ENCODE assay signal across 8 cellular contexts in genomic region chr5:75512383-75513074, GRCh38. TPM values are rescaled to one million over a fixed set of nuclear protein-coding genes. Genes with fewer than 3 reads are reported as not detected.
DNase-seq lines count a peak whose midpoint lies in the region; ATAC-seq, FAIRE-seq and TF ChIP-seq lines count a peak whose summit lies in the region.

No MANE protein-coding gene starts in this region.

- no peak overlapping the region for H2AK5ac ChIP-seq in mesenchymal stem cell (ENCODE audit: low read length, severe bottlenecking)

- H3K36me3 ChIP-seq in HUES64 (ENCODE audit: insufficient read depth, low read length) (no peaks in the 10 kb centered on the region), astrocyte (ENCODE audit: insufficient read depth, low read length) (no peaks in the 10 kb centered on the region), mesenchymal stem cell (ENCODE audit: control insufficient read depth in 1 of 2, insufficient read depth in 2 of 2, low read depth in 1 of 2, low read length in 2 of 2) (peaks cover 0 to 2% of the 10 kb centered on the region in 2 experiments)

- no peaks in the 10 kb centered on the region for H3K27me3 ChIP-seq in HUES64 (ENCODE audit: insufficient read depth, low read length)
- H3K27me3 ChIP-seq in astrocyte (ENCODE audit: insufficient read depth, low read length): no peaks in the 10 kb centered on the region
- no peaks in the 10 kb centered on the region for H3K27me3 ChIP-seq in mesenchymal stem cell (ENCODE audit: control insufficient read depth in 1 of 2, insufficient read depth in 1 of 2, low read length in 2 of 2)

- peak overlapping the region; percentile 97 for H3K4me3 Mint-ChIP-seq in astrocyte (ENCODE audit: unreplicated experiment)

- no peaks in the 10 kb centered on the region for H3K9me3 ChIP-seq in HUES64 (ENCODE audit: insufficient read depth, low read depth, low read length)
- H3K9me3 ChIP-seq in astrocyte (ENCODE audit: insufficient read depth, low read depth, low read length): no peaks in the 10 kb centered on the region
- no peaks in the 10 kb centered on the region for H3K9me3 ChIP-seq in mesenchymal stem cell (ENCODE audit: control insufficient read depth, low read length)

- H3K4me3 ChIP-seq in HUES64 (ENCODE audit: low read length) (peak overlapping the region; percentile 80), astrocyte (ENCODE audit: insufficient read depth, low read depth, low read length) (peak overlapping the region; percentile 76), mesenchymal stem cell (ENCODE audit: insufficient read depth in 1 of 2, low read depth in 1 of 2, low read length in 2 of 2) (peak overlapping the region in 1 of 2 experiments; percentile 95)

- H4K8ac ChIP-seq in mesenchymal stem cell (ENCODE audit: low read length): no peak overlapping the region

- H2BK120ac ChIP-seq in mesenchymal stem cell (ENCODE audit: low read depth, low read length): no peak overlapping the region

- H3K23ac ChIP-seq in mesenchymal stem cell (ENCODE audit: low read length in 2 of 2): no peak overlapping the region

- peaks cover 22% of the 10 kb centered on the region for H3K4me1 Mint-ChIP-seq in astrocyte (ENCODE audit: low read depth, unreplicated experiment)

- no peak overlapping the region for H2BK5ac ChIP-seq in mesenchymal stem cell (ENCODE audit: low read depth, low read length, poor library complexity, severe bottlenecking)

- no peaks in the 10 kb centered on the region for H3K79me1 ChIP-seq in mesenchymal stem cell (replicated peaks; ENCODE audit: low read length, poor library complexity, severe bottlenecking)

- H2AFZ ChIP-seq in astrocyte (ENCODE audit: low read depth, low read length) (peak overlapping the region; percentile 88), mesenchymal stem cell (ENCODE audit: low read depth, low read length) (no peak overlapping the region)

- H2BK15ac ChIP-seq in mesenchymal stem cell (ENCODE audit: low read depth, poor library complexity, severe bottlenecking): no peak overlapping the region

- H4K20me1 ChIP-seq in astrocyte (ENCODE audit: insufficient read depth, low read length): peaks cover 27% of the 10 kb centered on the region

- H3K27me3 Mint-ChIP-seq in astrocyte (ENCODE audit: low read depth, unreplicated experiment): no peaks in the 10 kb centered on the region

- whole genome bisulfite sequencing in HUES64: 90% methylated on average over 15 of the region's 16 CpGs
- WGBS in mesenchymal stem cell: 90% methylated on average over 15 of the region's 16 CpGs

- no peak overlapping the region for H3K18ac ChIP-seq in mesenchymal stem cell (ENCODE audit: low read depth in 1 of 2, low read length in 2 of 2)

- H2BK12ac ChIP-seq in mesenchymal stem cell (ENCODE audit: low read length in 2 of 2): no peak overlapping the region

- no peak for FAIRE-seq in astrocyte (lab: Jason Lieb, UNC)

- H3K79me2 ChIP-seq in astrocyte (ENCODE audit: insufficient read depth, low read length): peaks cover 97% of the 10 kb centered on the region

- H3K27ac ChIP-seq in C4-2B (peak overlapping the region; percentile 90), HUES64 (ENCODE audit: low read depth, low read length) (no peak overlapping the region), astrocyte (ENCODE audit: low read depth, low read length) (peak overlapping the region; percentile 85), mesenchymal stem cell (ENCODE audit: low read length, poor library complexity, severe bottlenecking) (no peak overlapping the region)

- no peaks in the 10 kb centered on the region for H3K9me3 Mint-ChIP-seq in astrocyte (ENCODE audit: unreplicated experiment)

- H3K9ac ChIP-seq in HUES64 (ENCODE audit: low read depth, low read length) (peak overlapping the region; percentile 61; the same call in 1 of the 2 replicates), astrocyte (ENCODE audit: low read length) (peak overlapping the region; percentile 86), mesenchymal stem cell (ENCODE audit: low read length) (peak overlapping the region; percentile 96)

- H3K4me1 ChIP-seq in HUES64 (ENCODE audit: insufficient read depth, low read length) (peaks cover 10% of the 10 kb centered on the region), astrocyte (ENCODE audit: insufficient read depth, low read length) (no peaks in the 10 kb centered on the region), mesenchymal stem cell (ENCODE audit: control insufficient read depth, insufficient read depth, low read depth, low read length) (peaks cover 3% of the 10 kb centered on the region)

- no peaks in the 10 kb centered on the region for H3K36me3 Mint-ChIP-seq in astrocyte (ENCODE audit: low read depth, unreplicated experiment)

- H4K91ac ChIP-seq in mesenchymal stem cell (ENCODE audit: low read length): no peak overlapping the region

- no peak overlapping the region for H3K4ac ChIP-seq in mesenchymal stem cell (ENCODE audit: low read depth in 1 of 2, low read length in 2 of 2)

- ATAC-seq in HG03442 (IDR thresholded peaks at IDR 0.05; ENCODE audit: unreplicated experiment) (no peak), GM18519 (IDR thresholded peaks at IDR 0.05; ENCODE audit: low FRiP score, unreplicated experiment) (no peak)

- H3K4me2 ChIP-seq in astrocyte (ENCODE audit: low read length) (peak overlapping the region; percentile 86), mesenchymal stem cell (ENCODE audit: low read length, poor library complexity, severe bottlenecking) (peak overlapping the region; percentile 68)

- H3K27ac Mint-ChIP-seq in astrocyte (ENCODE audit: unreplicated experiment): peak overlapping the region; percentile 96

- DNase-seq in astrocyte (ENCODE audit: low read depth) (no peak), mesenchymal stem cell (no peak), iPS-NIHi11 (ENCODE audit: low spot score) (no peak), SK-N-DZ (ENCODE audit: low spot score) (no peak)

- TF ChIP-seq CTCF in C4-2B (conservative IDR thresholded peaks at IDR 0.05): no peak
- TF ChIP-seq CTCF in astrocyte (IDR thresholded peaks at IDR 0.05; ENCODE audit: insufficient read depth, low read depth, low read length): no peak

- no peak overlapping the region for H3K14ac ChIP-seq in mesenchymal stem cell (ENCODE audit: low read length in 2 of 2)

RNA-seq across cellular contexts. Expression of gene POLK, which starts 0.8 kb away (rescaled TPM):
- polyA plus RNA-seq in HUES64 (2013, experiment 1 of 2): 3.9 TPM
- polyA plus RNA-seq in HUES64 (2013, experiment 2 of 2): 5.8 TPM
- total RNA-seq in astrocyte: 27.5 and 27.6 TPM in 2 replicates
- polyA plus RNA-seq in mesenchymal stem cell (2013, experiment 1 of 2): 13.8 TPM
- 13.5 TPM for polyA plus RNA-seq in mesenchymal stem cell (2013, experiment 2 of 2)
- 16.8 and 18.5 TPM in 2 replicates for polyA plus RNA-seq in SK-N-DZ (2014; cell fraction: cytosol; rRNA removed)
- 19.5 and 26.5 TPM in 2 replicates for polyA plus RNA-seq in SK-N-DZ (2014; cell fraction: nucleus; rRNA removed)

RNA-seq across cellular contexts. Expression of gene CERT1, which starts 1.1 kb away (rescaled TPM):
- polyA plus RNA-seq in HUES64 (2013, experiment 1 of 2): 30.7 TPM
- polyA plus RNA-seq in HUES64 (2013, experiment 2 of 2): 28.1 TPM
- total RNA-seq in astrocyte: 29.5 and 29.6 TPM in 2 replicates
- 33.2 TPM for polyA plus RNA-seq in mesenchymal stem cell (2013, experiment 1 of 2)
- polyA plus RNA-seq in mesenchymal stem cell (2013, experiment 2 of 2): 34.9 TPM
- polyA plus RNA-seq in SK-N-DZ (2014; cell fraction: cytosol; rRNA removed): 10.9 and 13.2 TPM in 2 replicates
- polyA plus RNA-seq in SK-N-DZ (2014; cell fraction: nucleus; rRNA removed): 7.4 and 10.0 TPM in 2 replicates

Comparison
In these comparisons a context has a peak if more than half of its experiments do, and no peak if none do; other contexts are left out.
1. H3K27ac ChIP-seq: peak in C4-2B (single experiment) and astrocyte (single experiment); none in HUES64 (single experiment) and mesenchymal stem cell (single experiment).
2. Peak in every context shown above with its lines, with median percentiles within 50 percentile points of each other: H3K9ac ChIP-seq.